1 cellular context compared by ENCODE assay signal in genomic region chr7:102236102-102236501, GRCh38.
TF ChIP-seq lines count a peak whose summit lies in the region.

No MANE protein-coding gene starts in this region.

TF ChIP-seq in H1, 55 proteins besides CTCF, POLR2A, EP300 and RAD21:
- TF ChIP-seq CHD7 (IDR thresholded peaks at IDR 0.05; ENCODE audit: insufficient replicate concordance, low read length) (no peak), SAP30 (IDR thresholded peaks at IDR 0.05; ENCODE audit: insufficient read depth, insufficient replicate concordance, low read length) (no peak), RXRA (IDR thresholded peaks at IDR 0.05; ENCODE audit: insufficient read depth, low read depth, low read length) (no peak), ASH2L (IDR thresholded peaks at IDR 0.05; ENCODE audit: low read length) (no peak), RBBP5 (IDR thresholded peaks at IDR 0.05; ENCODE audit: borderline replicate concordance, low read depth, low read length) (no peak), RFX5 (IDR thresholded peaks at IDR 0.05; ENCODE audit: borderline replicate concordance, low read depth, low read length) (no peak), SIX5 (IDR thresholded peaks at IDR 0.05; ENCODE audit: low read depth, low read length) (no peak), POLR2AphosphoS5 (IDR thresholded peaks at IDR 0.05; ENCODE audit: low read depth, low read length) (no peak), E2F6 (IDR thresholded peaks at IDR 0.05) (no peak), CEBPB (IDR thresholded peaks at IDR 0.05; ENCODE audit: low read depth, low read length) (no peak), RNF2 (IDR thresholded peaks at IDR 0.05; ENCODE audit: borderline replicate concordance, low read depth, low read length, missing control alignments, poor library complexity, severe bottlenecking) (no peak), TCF12 (IDR thresholded peaks at IDR 0.05; ENCODE audit: low read depth, low read length) (no peak), HDAC6 (IDR thresholded peaks at IDR 0.05; ENCODE audit: low read depth, low read length) (no peak), POU5F1 (IDR thresholded peaks at IDR 0.05; ENCODE audit: low read depth, low read length) (no peak), EGR1 (IDR thresholded peaks at IDR 0.05; ENCODE audit: borderline replicate concordance, low read depth, low read length) (no peak), JUN (IDR thresholded peaks at IDR 0.05; ENCODE audit: low read depth, low read length) (no peak), KDM1A (IDR thresholded peaks at IDR 0.05; ENCODE audit: borderline replicate concordance, low read length) (no peak)
- TF ChIP-seq, protein P1, sequence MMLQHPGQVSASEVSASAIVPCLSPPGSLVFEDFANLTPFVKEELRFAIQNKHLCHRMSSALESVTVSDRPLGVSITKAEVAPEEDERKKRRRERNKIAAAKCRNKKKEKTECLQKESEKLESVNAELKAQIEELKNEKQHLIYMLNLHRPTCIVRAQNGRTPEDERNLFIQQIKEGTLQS (IDR thresholded peaks at IDR 0.05; ENCODE audit: insufficient read depth, low read depth, low read length), result no peak
